In genomic region chr2:27729198-27729597, GRCh38 we compare ENCODE assay signal across 1 cellular context.
TF ChIP-seq lines count a peak whose summit lies in the region.

No MANE protein-coding gene starts in this region.

TF ChIP-seq in HepG2, 621 proteins besides CTCF, POLR2A, EP300 and RAD21:
- TF ChIP-seq, protein P1, sequence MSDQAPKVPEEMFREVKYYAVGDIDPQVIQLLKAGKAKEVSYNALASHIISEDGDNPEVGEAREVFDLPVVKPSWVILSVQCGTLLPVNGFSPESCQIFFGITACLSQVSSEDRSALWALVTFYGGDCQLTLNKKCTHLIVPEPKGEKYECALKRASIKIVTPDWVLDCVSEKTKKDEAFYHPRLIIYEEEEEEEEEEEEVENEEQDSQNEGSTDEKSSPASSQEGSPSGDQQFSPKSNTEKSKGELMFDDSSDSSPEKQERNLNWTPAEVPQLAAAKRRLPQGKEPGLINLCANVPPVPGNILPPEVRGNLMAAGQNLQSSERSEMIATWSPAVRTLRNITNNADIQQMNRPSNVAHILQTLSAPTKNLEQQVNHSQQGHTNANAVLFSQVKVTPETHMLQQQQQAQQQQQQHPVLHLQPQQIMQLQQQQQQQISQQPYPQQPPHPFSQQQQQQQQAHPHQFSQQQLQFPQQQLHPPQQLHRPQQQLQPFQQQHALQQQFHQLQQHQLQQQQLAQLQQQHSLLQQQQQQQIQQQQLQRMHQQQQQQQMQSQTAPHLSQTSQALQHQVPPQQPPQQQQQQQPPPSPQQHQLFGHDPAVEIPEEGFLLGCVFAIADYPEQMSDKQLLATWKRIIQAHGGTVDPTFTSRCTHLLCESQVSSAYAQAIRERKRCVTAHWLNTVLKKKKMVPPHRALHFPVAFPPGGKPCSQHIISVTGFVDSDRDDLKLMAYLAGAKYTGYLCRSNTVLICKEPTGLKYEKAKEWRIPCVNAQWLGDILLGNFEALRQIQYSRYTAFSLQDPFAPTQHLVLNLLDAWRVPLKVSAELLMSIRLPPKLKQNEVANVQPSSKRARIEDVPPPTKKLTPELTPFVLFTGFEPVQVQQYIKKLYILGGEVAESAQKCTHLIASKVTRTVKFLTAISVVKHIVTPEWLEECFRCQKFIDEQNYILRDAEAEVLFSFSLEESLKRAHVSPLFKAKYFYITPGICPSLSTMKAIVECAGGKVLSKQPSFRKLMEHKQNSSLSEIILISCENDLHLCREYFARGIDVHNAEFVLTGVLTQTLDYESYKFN (CRISPR knock-in tag; conservative IDR thresholded peaks at IDR 0.05): 0 out of 2 replicates have a peak, but pooled peaks have one; percentile 36
- TF ChIP-seq TRIM24 (CRISPR knock-in tag; IDR thresholded peaks at IDR 0.05) (0 out of 2 replicates have a peak, but pooled peaks have one; percentile 36), NFE2 (CRISPR knock-in tag; IDR thresholded peaks at IDR 0.05) (no peak), GATAD2A (CRISPR knock-in tag; IDR thresholded peaks at IDR 0.05) (0 out of 2 replicates have a peak, but pooled peaks have one; percentile 13), ZNF737 (CRISPR knock-in tag; IDR thresholded peaks at IDR 0.05; ENCODE audit: borderline replicate concordance) (no peak), NFYC (CRISPR knock-in tag; IDR thresholded peaks at IDR 0.05) (no peak), ATAD3A (CRISPR knock-in tag; IDR thresholded peaks at IDR 0.05) (no peak), RARA (CRISPR knock-in tag; IDR thresholded peaks at IDR 0.05) (peak; percentile 44; the same call in 1 of the 2 replicates), HNF4G (IDR thresholded peaks at IDR 0.05; ENCODE audit: borderline replicate concordance, low read depth, low read length) (peak; percentile 72), HNF4G (CRISPR knock-in tag; IDR thresholded peaks at IDR 0.05; ENCODE audit: borderline replicate concordance, low read depth) (no peak), NCOR1 (IDR thresholded peaks at IDR 0.05; ENCODE audit: borderline replicate concordance, low read length) (peak; percentile 54; the same call in 1 of the 2 replicates), ARID5B (CRISPR knock-in tag; IDR thresholded peaks at IDR 0.05) (peak; percentile 37), CERS6 (CRISPR knock-in tag; IDR thresholded peaks at IDR 0.05) (no peak), ZNF598 (CRISPR knock-in tag; IDR thresholded peaks at IDR 0.05; ENCODE audit: borderline replicate concordance) (0 out of 2 replicates have a peak, but pooled peaks have one; percentile 20), ZNF7 (CRISPR knock-in tag; IDR thresholded peaks at IDR 0.05) (peak; percentile 81), HNF4A (CRISPR knock-in tag; IDR thresholded peaks at IDR 0.05) (peak; percentile 78), ZNF234 (CRISPR knock-in tag; conservative IDR thresholded peaks at IDR 0.05) (no peak), LCORL (IDR thresholded peaks at IDR 0.05) (no peak), LCORL (CRISPR knock-in tag; IDR thresholded peaks at IDR 0.05) (peak; percentile 63; the same call in 1 of the 2 replicates), IRF1 (CRISPR knock-in tag; IDR thresholded peaks at IDR 0.05; ENCODE audit: low read depth) (0 out of 2 replicates have a peak, but pooled peaks have one; percentile 50), KAT2B (IDR thresholded peaks at IDR 0.05; ENCODE audit: borderline replicate concordance, low read depth, low read length) (no peak)
- TF ChIP-seq, protein P2, sequence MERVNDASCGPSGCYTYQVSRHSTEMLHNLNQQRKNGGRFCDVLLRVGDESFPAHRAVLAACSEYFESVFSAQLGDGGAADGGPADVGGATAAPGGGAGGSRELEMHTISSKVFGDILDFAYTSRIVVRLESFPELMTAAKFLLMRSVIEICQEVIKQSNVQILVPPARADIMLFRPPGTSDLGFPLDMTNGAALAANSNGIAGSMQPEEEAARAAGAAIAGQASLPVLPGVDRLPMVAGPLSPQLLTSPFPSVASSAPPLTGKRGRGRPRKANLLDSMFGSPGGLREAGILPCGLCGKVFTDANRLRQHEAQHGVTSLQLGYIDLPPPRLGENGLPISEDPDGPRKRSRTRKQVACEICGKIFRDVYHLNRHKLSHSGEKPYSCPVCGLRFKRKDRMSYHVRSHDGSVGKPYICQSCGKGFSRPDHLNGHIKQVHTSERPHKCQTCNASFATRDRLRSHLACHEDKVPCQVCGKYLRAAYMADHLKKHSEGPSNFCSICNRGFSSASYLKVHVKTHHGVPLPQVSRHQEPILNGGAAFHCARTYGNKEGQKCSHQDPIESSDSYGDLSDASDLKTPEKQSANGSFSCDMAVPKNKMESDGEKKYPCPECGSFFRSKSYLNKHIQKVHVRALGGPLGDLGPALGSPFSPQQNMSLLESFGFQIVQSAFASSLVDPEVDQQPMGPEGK (CRISPR knock-in tag; IDR thresholded peaks at IDR 0.05): peak; percentile 42; the same call in 1 of the 2 replicates
- TF ChIP-seq, protein P3, sequence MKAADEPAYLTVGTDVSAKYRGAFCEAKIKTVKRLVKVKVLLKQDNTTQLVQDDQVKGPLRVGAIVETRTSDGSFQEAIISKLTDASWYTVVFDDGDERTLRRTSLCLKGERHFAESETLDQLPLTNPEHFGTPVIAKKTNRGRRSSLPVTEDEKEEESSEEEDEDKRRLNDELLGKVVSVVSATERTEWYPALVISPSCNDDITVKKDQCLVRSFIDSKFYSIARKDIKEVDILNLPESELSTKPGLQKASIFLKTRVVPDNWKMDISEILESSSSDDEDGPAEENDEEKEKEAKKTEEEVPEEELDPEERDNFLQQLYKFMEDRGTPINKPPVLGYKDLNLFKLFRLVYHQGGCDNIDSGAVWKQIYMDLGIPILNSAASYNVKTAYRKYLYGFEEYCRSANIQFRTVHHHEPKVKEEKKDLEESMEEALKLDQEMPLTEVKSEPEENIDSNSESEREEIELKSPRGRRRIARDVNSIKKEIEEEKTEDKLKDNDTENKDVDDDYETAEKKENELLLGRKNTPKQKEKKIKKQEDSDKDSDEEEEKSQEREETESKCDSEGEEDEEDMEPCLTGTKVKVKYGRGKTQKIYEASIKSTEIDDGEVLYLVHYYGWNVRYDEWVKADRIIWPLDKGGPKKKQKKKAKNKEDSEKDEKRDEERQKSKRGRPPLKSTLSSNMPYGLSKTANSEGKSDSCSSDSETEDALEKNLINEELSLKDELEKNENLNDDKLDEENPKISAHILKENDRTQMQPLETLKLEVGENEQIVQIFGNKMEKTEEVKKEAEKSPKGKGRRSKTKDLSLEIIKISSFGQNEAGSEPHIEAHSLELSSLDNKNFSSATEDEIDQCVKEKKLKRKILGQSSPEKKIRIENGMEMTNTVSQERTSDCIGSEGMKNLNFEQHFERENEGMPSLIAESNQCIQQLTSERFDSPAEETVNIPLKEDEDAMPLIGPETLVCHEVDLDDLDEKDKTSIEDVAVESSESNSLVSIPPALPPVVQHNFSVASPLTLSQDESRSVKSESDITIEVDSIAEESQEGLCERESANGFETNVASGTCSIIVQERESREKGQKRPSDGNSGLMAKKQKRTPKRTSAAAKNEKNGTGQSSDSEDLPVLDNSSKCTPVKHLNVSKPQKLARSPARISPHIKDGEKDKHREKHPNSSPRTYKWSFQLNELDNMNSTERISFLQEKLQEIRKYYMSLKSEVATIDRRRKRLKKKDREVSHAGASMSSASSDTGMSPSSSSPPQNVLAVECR (CRISPR knock-in tag; IDR thresholded peaks at IDR 0.05; ENCODE audit: borderline replicate concordance): peak; percentile 19; the same call in 1 of the 2 replicates
- TF ChIP-seq, protein P4, sequence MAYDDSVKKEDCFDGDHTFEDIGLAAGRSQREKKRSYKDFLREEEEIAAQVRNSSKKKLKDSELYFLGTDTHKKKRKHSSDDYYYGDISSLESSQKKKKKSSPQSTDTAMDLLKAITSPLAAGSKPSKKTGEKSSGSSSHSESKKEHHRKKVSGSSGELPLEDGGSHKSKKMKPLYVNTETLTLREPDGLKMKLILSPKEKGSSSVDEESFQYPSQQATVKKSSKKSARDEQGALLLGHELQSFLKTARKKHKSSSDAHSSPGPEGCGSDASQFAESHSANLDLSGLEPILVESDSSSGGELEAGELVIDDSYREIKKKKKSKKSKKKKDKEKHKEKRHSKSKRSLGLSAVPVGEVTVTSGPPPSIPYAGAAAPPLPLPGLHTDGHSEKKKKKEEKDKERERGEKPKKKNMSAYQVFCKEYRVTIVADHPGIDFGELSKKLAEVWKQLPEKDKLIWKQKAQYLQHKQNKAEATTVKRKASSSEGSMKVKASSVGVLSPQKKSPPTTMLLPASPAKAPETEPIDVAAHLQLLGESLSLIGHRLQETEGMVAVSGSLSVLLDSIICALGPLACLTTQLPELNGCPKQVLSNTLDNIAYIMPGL (CRISPR knock-in tag; IDR thresholded peaks at IDR 0.05; ENCODE audit: borderline replicate concordance in 1 of 2, low read depth in 1 of 2): 0 out of 4 replicates have a peak, but pooled peaks of 1 of the 2 experiments have one; percentile 6
- TF ChIP-seq, protein P5, sequence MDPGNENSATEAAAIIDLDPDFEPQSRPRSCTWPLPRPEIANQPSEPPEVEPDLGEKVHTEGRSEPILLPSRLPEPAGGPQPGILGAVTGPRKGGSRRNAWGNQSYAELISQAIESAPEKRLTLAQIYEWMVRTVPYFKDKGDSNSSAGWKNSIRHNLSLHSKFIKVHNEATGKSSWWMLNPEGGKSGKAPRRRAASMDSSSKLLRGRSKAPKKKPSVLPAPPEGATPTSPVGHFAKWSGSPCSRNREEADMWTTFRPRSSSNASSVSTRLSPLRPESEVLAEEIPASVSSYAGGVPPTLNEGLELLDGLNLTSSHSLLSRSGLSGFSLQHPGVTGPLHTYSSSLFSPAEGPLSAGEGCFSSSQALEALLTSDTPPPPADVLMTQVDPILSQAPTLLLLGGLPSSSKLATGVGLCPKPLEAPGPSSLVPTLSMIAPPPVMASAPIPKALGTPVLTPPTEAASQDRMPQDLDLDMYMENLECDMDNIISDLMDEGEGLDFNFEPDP (CRISPR knock-in tag; conservative IDR thresholded peaks at IDR 0.05): no peak
